Comparison of ENCODE assay signal across 8 cellular contexts in the genomic region with DNA sequence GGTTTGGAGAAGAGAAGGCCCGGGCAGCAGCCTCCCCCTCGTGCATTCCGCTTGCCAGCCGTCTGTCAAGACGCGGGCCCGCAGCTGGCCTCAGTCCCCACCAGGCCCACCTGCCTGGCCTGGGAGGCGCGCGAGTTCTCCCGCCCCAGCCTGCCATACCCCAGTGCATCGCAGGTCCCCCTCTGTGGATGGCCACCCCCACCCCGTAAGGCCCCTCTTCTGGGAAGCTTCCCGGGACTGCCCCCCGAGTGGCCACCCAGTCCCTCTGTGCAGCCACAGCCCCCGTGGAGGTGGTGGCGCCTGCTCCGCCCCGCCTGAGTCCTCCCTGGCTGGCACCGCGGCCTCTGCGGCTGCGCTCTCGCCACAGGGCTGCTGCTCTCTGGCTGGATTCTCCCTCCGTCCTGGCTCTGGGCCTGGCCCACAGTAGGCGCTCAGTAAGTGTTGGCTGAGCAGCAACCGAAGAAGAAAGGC.
A peak's percentile ranks its signal among the peaks of the same experiment; 100 is the strongest.
DNase-seq lines count a peak whose midpoint lies in the region; ATAC-seq and TF ChIP-seq lines count a peak whose summit lies in the region.

No MANE protein-coding gene starts in this region.

- whole genome bisulfite sequencing in heart left ventricle, 4 donors, result 53 to 55% (median 55%) methylated on average over 18 to 27 of the region's 27 CpGs

- H3K4me3 ChIP-seq in heart left ventricle (peak overlapping the region in 10 of 12 donors; percentile 18 to 48 (median 40)), retinal pigment epithelial cell (ENCODE audit: low read length) (peak overlapping the region; percentile 15)

- H3K4me3 Mint-ChIP-seq in T-helper 17 cell, result peak overlapping the region; percentile 79

- peaks cover 0 to 22% (median 0%) of the 10 kb centered on the region in 9 donors for H3K27me3 ChIP-seq in heart left ventricle

- no peak for ATAC-seq in T-helper 17 cell
- peak in 3 of 4 donors; percentile 54 to 69 (median 59) for ATAC-seq in heart left ventricle
- no peak for ATAC-seq in HG03342 (IDR thresholded peaks at IDR 0.05; ENCODE audit: unreplicated experiment)
- no peak for ATAC-seq in GM21360 (IDR thresholded peaks at IDR 0.05; ENCODE audit: unreplicated experiment)

- H3K9me3 ChIP-seq in T-helper 17 cell (ENCODE audit: control insufficient read depth, low read length, poor library complexity, severe bottlenecking) (no peaks in the 10 kb centered on the region), heart left ventricle (no peaks in the 10 kb centered on the region)

- peaks cover 5% of the 10 kb centered on the region for H3K4me1 Mint-ChIP-seq in T-helper 17 cell

- TF ChIP-seq POLR2A in heart left ventricle (IDR thresholded peaks at IDR 0.05), result no peak

- no peaks in the 10 kb centered on the region for H3K36me3 ChIP-seq in heart left ventricle

- H3K36me3 Mint-ChIP-seq in T-helper 17 cell (ENCODE audit: low read depth), result no peaks in the 10 kb centered on the region

- intact Hi-C loops in heart left ventricle (cut with DNase I), result no loop called here

- H3K27ac Mint-ChIP-seq in T-helper 17 cell, result no peak overlapping the region

- TF ChIP-seq CTCF in heart left ventricle (IDR thresholded peaks at IDR 0.05) (no peak), retinal pigment epithelial cell (conservative IDR thresholded peaks at IDR 0.05; ENCODE audit: low read depth, low read length) (no peak)

- H3K27me3 Mint-ChIP-seq in T-helper 17 cell, result no peaks in the 10 kb centered on the region

- peaks cover 0 to 14% (median 2%) of the 10 kb centered on the region in 12 donors for H3K4me1 ChIP-seq in heart left ventricle

- DNase-seq in EL (peak; percentile 26), T-helper 17 cell (no peak), heart left ventricle (peak in 3 of 5 donors; percentile 53 to 76 (median 55)), retinal pigment epithelial cell (ENCODE audit: low read depth) (peak; percentile 32), A172 (ENCODE audit: low spot score) (no peak), SKM-1 treated with dmso at 0.1 percent for 144 hours (lab: John Stamatoyannopoulos, UW; ENCODE audit: unreplicated experiment) (no peak)

- peak overlapping the region in 8 of 12 donors; percentile 9 to 85 (median 42) for H3K27ac ChIP-seq in heart left ventricle

Comparison
In these comparisons a context has a peak if more than half of its experiments do, and no peak if none do; other contexts are left out.
1. DNase-seq: peak in EL (single experiment), heart left ventricle (3 of 5) and retinal pigment epithelial cell (single experiment); none in T-helper 17 cell (0 of 3), A172 (single experiment) and SKM-1 treated with dmso at 0.1 percent for 144 hours (single experiment).
2. ATAC-seq: peak in heart left ventricle (3 of 4); none in T-helper 17 cell (single experiment), HG03342 (single experiment) and GM21360 (single experiment).